Comparison of ENCODE assay signal across 1 cellular context in the genomic region with DNA sequence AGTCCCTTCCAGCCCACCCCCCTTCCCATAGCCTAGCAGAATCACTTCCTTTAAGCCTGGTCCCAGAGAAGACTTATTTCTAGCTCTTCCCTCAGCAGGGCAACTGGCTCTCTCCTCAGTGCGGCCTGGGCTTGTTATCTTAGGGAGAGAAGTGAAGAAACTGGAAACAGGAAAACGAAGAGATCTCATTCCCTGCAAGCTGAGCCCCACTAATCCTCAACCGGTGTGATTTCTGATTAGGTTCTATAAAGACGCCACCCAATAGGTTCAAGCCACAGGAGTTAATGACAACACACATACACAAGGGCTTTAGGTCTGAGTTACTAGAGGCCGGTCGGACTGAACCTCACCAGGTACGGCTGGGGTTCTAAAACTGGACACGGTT.
A peak's percentile ranks its signal among the peaks of the same experiment; 100 is the strongest.
TF ChIP-seq lines count a peak whose summit lies in the region.

No MANE protein-coding gene starts in this region.

TF ChIP-seq in GM23338, 12 proteins besides CTCF, POLR2A, EP300 and RAD21:
- TF ChIP-seq EZH2 (IDR thresholded peaks at IDR 0.05; ENCODE audit: low read depth, unreplicated experiment) = peak; percentile 37
- TF ChIP-seq, protein P1, sequence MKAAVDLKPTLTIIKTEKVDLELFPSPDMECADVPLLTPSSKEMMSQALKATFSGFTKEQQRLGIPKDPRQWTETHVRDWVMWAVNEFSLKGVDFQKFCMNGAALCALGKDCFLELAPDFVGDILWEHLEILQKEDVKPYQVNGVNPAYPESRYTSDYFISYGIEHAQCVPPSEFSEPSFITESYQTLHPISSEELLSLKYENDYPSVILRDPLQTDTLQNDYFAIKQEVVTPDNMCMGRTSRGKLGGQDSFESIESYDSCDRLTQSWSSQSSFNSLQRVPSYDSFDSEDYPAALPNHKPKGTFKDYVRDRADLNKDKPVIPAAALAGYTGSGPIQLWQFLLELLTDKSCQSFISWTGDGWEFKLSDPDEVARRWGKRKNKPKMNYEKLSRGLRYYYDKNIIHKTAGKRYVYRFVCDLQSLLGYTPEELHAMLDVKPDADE (IDR thresholded peaks at IDR 0.05) = no peak
TF ChIP-seq in GM23338: peak in this region for 1.
